Comparison of ENCODE assay signal across 15 cellular contexts in the genomic region with DNA sequence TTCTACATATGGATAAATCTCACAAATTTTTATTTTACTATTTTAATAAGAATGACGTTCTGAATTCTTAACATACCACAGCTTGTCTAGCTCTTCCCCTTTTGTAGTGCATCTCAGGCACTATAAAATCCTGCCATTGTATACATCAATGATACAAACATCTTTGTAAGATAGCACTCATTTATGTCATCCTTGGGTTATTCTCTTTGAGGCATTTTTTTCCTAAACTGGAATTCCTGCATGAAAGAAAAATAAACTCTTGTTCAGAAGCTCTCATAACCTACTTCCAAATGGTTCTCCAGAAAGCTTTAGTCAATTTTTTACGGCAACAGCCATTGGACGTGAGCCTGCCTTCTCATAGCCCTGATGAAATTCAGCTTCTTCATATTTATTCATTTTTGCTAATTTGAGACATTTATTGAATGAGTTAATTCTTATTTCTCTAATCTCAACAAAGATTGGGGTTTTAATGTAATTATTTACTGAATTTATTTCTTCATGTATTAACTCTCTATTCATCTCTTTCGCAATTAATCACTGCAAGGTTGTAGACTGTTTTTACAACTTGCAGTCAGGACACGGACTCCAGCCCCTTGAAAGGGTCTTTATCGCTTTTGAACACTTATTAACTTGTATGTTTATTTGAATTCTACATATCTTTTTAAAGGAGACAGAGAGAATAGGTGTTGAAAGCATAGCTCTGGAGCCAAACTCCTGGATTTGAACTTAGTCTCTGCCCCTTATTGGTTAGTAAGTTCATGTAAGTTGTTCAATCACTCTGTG. TPM values are rescaled to one million over a fixed set of nuclear protein-coding genes. Genes with fewer than 3 reads are reported as not detected.
"Had no signal": no experiment of that assay in that cellular context is flagged by ENCODE, and none has a peak within 500 bp of the region (broad histone marks: within the 10 kb centered on the region; RNA-seq: fewer than 3 reads in every experiment).

No MANE protein-coding gene starts in this region.

- H3K27me3 ChIP-seq: gastroesophageal sphincter, neural progenitor cell had no signal

- H3K27ac ChIP-seq: gastroesophageal sphincter, neural progenitor cell had no signal

- H3K36me3 ChIP-seq: gastroesophageal sphincter, neural progenitor cell had no signal

- H3K36me3 Mint-ChIP-seq: neural progenitor cell; stimulated activated naive B cell treated with anti-CD40 and anti-IgM and Interleukin-4, amounts not matched to agents 10 μg/mL and 1 μg/mL and 100 μg/mL, for 72 hours; type B pancreatic cell had no signal

- H2AFZ ChIP-seq: neural progenitor cell had no signal

- DNase-seq: activated B cell treated with CpG ODN at 0.5 μM for 24 hours; activated CD4-positive, alpha-beta T cell treated with anti-CD3 and anti-CD28 coated beads, Interleukin-2, amount 10 ng/mL, durations not matched to agents 24 days and 14 days; activated CD8-positive, alpha-beta memory T cell treated with anti-CD3 and anti-CD28 coated beads for 24 hours; activated naive CD4-positive, alpha-beta T cell treated with Interleukin-2 at 50 U/mL for 16 hours; activated naive CD8-positive, alpha-beta T cell treated with anti-CD3 and anti-CD28 coated beads, Interleukin-2, amount 50 U/mL, for 24 hours; central memory CD4-positive, alpha-beta T cell; endodermal cell; kidney glomerular epithelial cell; posterior cingulate gyrus; right cardiac atrium; stimulated activated CD4-positive, alpha-beta T cell treated with anti-CD3 and anti-CD28 coated beads, Interleukin-2, amount 100 ng/mL, for 24 hours; stimulated activated naive B cell treated with anti-CD40 and anti-IgM and Interleukin-4, amounts not matched to agents 10 μg/mL and 1 μg/mL and 100 μg/mL, for 72 hours had no signal

- H3K9me3 Mint-ChIP-seq: activated B cell treated with CpG ODN at 0.5 μM for 24 hours; activated CD4-positive, alpha-beta T cell treated with anti-CD3 and anti-CD28 coated beads, Interleukin-2, amount 10 ng/mL, durations not matched to agents 24 days and 14 days; activated naive CD8-positive, alpha-beta T cell treated with anti-CD3 and anti-CD28 coated beads, Interleukin-2, amount 50 U/mL, for 24 hours; endodermal cell; neural progenitor cell; stimulated activated naive B cell treated with anti-CD40 and anti-IgM and Interleukin-4, amounts not matched to agents 10 μg/mL and 1 μg/mL and 100 μg/mL, for 72 hours; type B pancreatic cell had no signal

- H3K4me3 ChIP-seq: gastroesophageal sphincter, neural progenitor cell had no signal

- H3K4me2 ChIP-seq: neural progenitor cell had no signal

- H3K9me3 ChIP-seq: gastroesophageal sphincter had no signal

- H3K27ac Mint-ChIP-seq: activated B cell treated with CpG ODN at 0.5 μM for 24 hours; activated CD4-positive, alpha-beta T cell treated with anti-CD3 and anti-CD28 coated beads, Interleukin-2, amount 10 ng/mL, durations not matched to agents 24 days and 14 days; activated naive CD8-positive, alpha-beta T cell treated with anti-CD3 and anti-CD28 coated beads, Interleukin-2, amount 50 U/mL, for 24 hours; endodermal cell; neural progenitor cell; stimulated activated naive B cell treated with anti-CD40 and anti-IgM and Interleukin-4, amounts not matched to agents 10 μg/mL and 1 μg/mL and 100 μg/mL, for 72 hours; type B pancreatic cell had no signal

- H3K4me1 Mint-ChIP-seq: activated B cell treated with CpG ODN at 0.5 μM for 24 hours; activated CD4-positive, alpha-beta T cell treated with anti-CD3 and anti-CD28 coated beads, Interleukin-2, amount 10 ng/mL, durations not matched to agents 24 days and 14 days; activated naive CD8-positive, alpha-beta T cell treated with anti-CD3 and anti-CD28 coated beads, Interleukin-2, amount 50 U/mL, for 24 hours; endodermal cell; neural progenitor cell; stimulated activated naive B cell treated with anti-CD40 and anti-IgM and Interleukin-4, amounts not matched to agents 10 μg/mL and 1 μg/mL and 100 μg/mL, for 72 hours had no signal

- H3K27me3 Mint-ChIP-seq: activated B cell treated with CpG ODN at 0.5 μM for 24 hours; stimulated activated naive B cell treated with anti-CD40 and anti-IgM and Interleukin-4, amounts not matched to agents 10 μg/mL and 1 μg/mL and 100 μg/mL, for 72 hours; type B pancreatic cell had no signal

- H3K9ac ChIP-seq: neural progenitor cell had no signal

- H3K4me3 Mint-ChIP-seq: activated B cell treated with CpG ODN at 0.5 μM for 24 hours; activated CD4-positive, alpha-beta T cell treated with anti-CD3 and anti-CD28 coated beads, Interleukin-2, amount 10 ng/mL, durations not matched to agents 24 days and 14 days; activated naive CD8-positive, alpha-beta T cell treated with anti-CD3 and anti-CD28 coated beads, Interleukin-2, amount 50 U/mL, for 24 hours; endodermal cell; neural progenitor cell; stimulated activated naive B cell treated with anti-CD40 and anti-IgM and Interleukin-4, amounts not matched to agents 10 μg/mL and 1 μg/mL and 100 μg/mL, for 72 hours; type B pancreatic cell had no signal

- ATAC-seq: activated naive CD8-positive, alpha-beta T cell treated with anti-CD3 and anti-CD28 coated beads, Interleukin-2, amount 50 U/mL, for 24 hours; gastroesophageal sphincter; right cardiac atrium; stimulated activated naive B cell treated with anti-CD40 and anti-IgM and Interleukin-4, amounts not matched to agents 10 μg/mL and 1 μg/mL and 100 μg/mL, for 72 hours had no signal

- H3K4me1 ChIP-seq: gastroesophageal sphincter, neural progenitor cell had no signal

RNA-seq across cellular contexts. Expression of a gene that starts 57.6 kb away (rescaled TPM):
- total RNA-seq: activated B cell treated with CpG ODN at 0.5 μM for 24 hours had no signal
